8 cellular contexts compared by ENCODE assay signal in the genomic region with DNA sequence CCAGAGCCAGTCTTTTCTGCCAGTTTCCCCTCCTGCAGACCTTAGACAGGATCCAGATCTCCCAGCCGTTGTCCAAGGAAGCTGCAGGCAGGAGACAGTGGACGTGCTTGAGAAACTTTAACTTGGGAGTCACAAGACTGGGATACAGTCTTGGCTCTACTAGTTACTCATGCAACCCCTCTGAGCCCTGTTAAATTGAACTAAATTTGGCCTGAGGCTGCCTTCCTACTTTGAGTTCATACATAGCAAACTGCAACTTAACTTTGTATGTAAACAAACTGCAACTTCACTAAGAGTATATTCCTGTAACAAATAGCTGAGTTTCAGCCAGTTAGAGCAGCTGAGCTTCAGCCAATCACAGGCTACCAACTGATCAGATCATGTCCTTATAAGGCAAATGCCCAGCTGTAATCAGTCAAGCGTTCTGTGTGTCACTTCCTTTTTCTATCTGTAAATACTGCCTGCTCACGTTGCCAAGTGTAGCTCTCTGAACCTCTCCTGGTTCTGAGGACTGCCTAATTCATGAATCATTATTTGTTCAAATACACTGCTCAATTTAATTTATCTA.
DNase-seq lines count a peak whose midpoint lies in the region; ATAC-seq, FAIRE-seq and TF ChIP-seq lines count a peak whose summit lies in the region.

No MANE protein-coding gene starts in this region.

- no peak overlapping the region for H2AFZ ChIP-seq in Loucy (ENCODE audit: low read length)
- H2AFZ ChIP-seq in GM12878 (ENCODE audit: control insufficient read depth, low read depth, low read length), result peak overlapping the region; percentile 13; the same call in 1 of the 2 replicates

- DNase-seq in GM12878 (ENCODE audit: low read depth, low spot score), result peak; percentile 32
- DNase-seq in lung microvascular endothelial cell (ENCODE audit: low read depth in 2 of 2), result peak; percentile 59 to 95
- DNase-seq in NCI-H1436 (lab: John Stamatoyannopoulos, UW), result no peak
- DNase-seq in activated naive CD8-positive, alpha-beta T cell treated with anti-CD3 and anti-CD28 coated beads for 36 hours, result no peak

- H3K27me3 Mint-ChIP-seq in activated naive CD8-positive, alpha-beta T cell treated with anti-CD3 and anti-CD28 coated beads for 36 hours, result no peaks in the 10 kb centered on the region

- RAD21 ChIA-PET in GM12878 (lab: Charles Lee; ENCODE audit: unreplicated experiment), result interaction anchor here (0.7 kb wide), 1 partner anchor 458 kb away, joined by 3 read pairs; no protein-coding TSS in a partner anchor

- peaks cover 10% of the 10 kb centered on the region for H3K36me3 Mint-ChIP-seq in activated naive CD8-positive, alpha-beta T cell treated with anti-CD3 and anti-CD28 coated beads for 36 hours

- no TSS peak for BruUV-seq in GM12878 (replicated peaks; lab: Mats Ljungman, UMichigan)

- TF ChIP-seq POLR2A in GM12878 (IDR thresholded peaks at IDR 0.05; ENCODE audit: low read depth, low read length), result no peak

- no peak overlapping the region for H3K27ac Mint-ChIP-seq in activated naive CD8-positive, alpha-beta T cell treated with anti-CD3 and anti-CD28 coated beads for 36 hours

- H3K9me3 Mint-ChIP-seq in activated naive CD8-positive, alpha-beta T cell treated with anti-CD3 and anti-CD28 coated beads for 36 hours, result peaks cover 22% of the 10 kb centered on the region

- H3K36me3 ChIP-seq in Loucy (ENCODE audit: insufficient read depth, low read length), result no peaks in the 10 kb centered on the region
- no peaks in the 10 kb centered on the region for H3K36me3 ChIP-seq in GM12878 (ENCODE audit: control insufficient read depth in 2 of 2, insufficient read depth in 2 of 2, low read length in 1 of 2)

- peak; percentile 50 for ATAC-seq in GM18502 (IDR thresholded peaks at IDR 0.05; ENCODE audit: poor library complexity, unreplicated experiment)
- peak; percentile 95 for ATAC-seq in GM12878
- ATAC-seq in HG02623 (IDR thresholded peaks at IDR 0.05; ENCODE audit: unreplicated experiment), result no peak
- ATAC-seq in HG02571 (IDR thresholded peaks at IDR 0.05; ENCODE audit: unreplicated experiment), result no peak

- SMC1A ChIA-PET in GM12878 (lab: Charles Lee; ENCODE audit: uncharacterized antibody, unreplicated experiment), result interaction anchor here (0.7 to 1.4 kb wide), 6 partner anchors 45 to 502 kb away, joined by 3 to 4 read pairs (median 4); no protein-coding TSS in a partner anchor

- no peak overlapping the region for H3K9ac ChIP-seq in Loucy (ENCODE audit: low read depth, low read length, poor library complexity, severe bottlenecking)
- no peak overlapping the region for H3K9ac ChIP-seq in GM12878 (ENCODE audit: control insufficient read depth, insufficient read depth, low read length)

- no peaks in the 10 kb centered on the region for H3K79me2 ChIP-seq in Loucy (ENCODE audit: insufficient read depth, low read length)
- no peaks in the 10 kb centered on the region for H3K79me2 ChIP-seq in GM12878 (ENCODE audit: control insufficient read depth, insufficient read depth, low read length)

- FAIRE-seq in GM12878 (lab: Jason Lieb, UNC), result no peak

- H3K4me1 ChIP-seq in Loucy (ENCODE audit: insufficient read depth, low read length, poor library complexity, severe bottlenecking), result no peaks in the 10 kb centered on the region
- H3K4me1 ChIP-seq in GM12878 (ENCODE audit: control insufficient read depth, insufficient read depth, low read length), result no peaks in the 10 kb centered on the region

- no peaks in the 10 kb centered on the region for H3K4me1 Mint-ChIP-seq in activated naive CD8-positive, alpha-beta T cell treated with anti-CD3 and anti-CD28 coated beads for 36 hours

- H4K20me1 ChIP-seq in Loucy (ENCODE audit: insufficient read depth, low read length, poor library complexity, severe bottlenecking), result no peaks in the 10 kb centered on the region
- no peaks in the 10 kb centered on the region for H4K20me1 ChIP-seq in GM12878 (ENCODE audit: control insufficient read depth, insufficient read depth)

- intact Hi-C loops in GM12878 (cut with micrococcal nuclease; ENCODE audit: unreplicated experiment), result no loop called here

- H3K9me3 ChIP-seq in Loucy (ENCODE audit: insufficient read depth, low read depth, low read length), result peaks cover 13% of the 10 kb centered on the region
- H3K9me3 ChIP-seq in GM12878 (replicated peaks; ENCODE audit: control insufficient read depth, insufficient read depth, low read length), result peaks cover 14% of the 10 kb centered on the region

- TF ChIP-seq CTCF in Loucy (conservative IDR thresholded peaks at IDR 0.05; ENCODE audit: low read length) (no peak), GM12878 (IDR thresholded peaks at IDR 0.05 in 2 of 3, conservative IDR thresholded peaks at IDR 0.05 in 1 of 3; ENCODE audit: control insufficient read depth in 2 of 3, extremely low read depth in 1 of 3, insufficient read depth in 1 of 3, low read depth in 3 of 3, low read length in 3 of 3) (no peak)

- no peaks in the 10 kb centered on the region for H3K27me3 ChIP-seq in Loucy (ENCODE audit: insufficient read depth, low read length, poor library complexity, severe bottlenecking)
- H3K27me3 ChIP-seq in GM12878 (replicated peaks in 1 of 2; ENCODE audit: control insufficient read depth in 2 of 2, insufficient read depth in 2 of 2, low read length in 1 of 2), result no peaks in the 10 kb centered on the region

- peak overlapping the region; percentile 52 for H3K27ac ChIP-seq in GM12878 (ENCODE audit: control insufficient read depth, insufficient read depth)

- H3K4me3 Mint-ChIP-seq in activated naive CD8-positive, alpha-beta T cell treated with anti-CD3 and anti-CD28 coated beads for 36 hours, result no peak overlapping the region

- peak overlapping the region; percentile 16 for H3K4me3 ChIP-seq in Loucy (ENCODE audit: low read length, poor library complexity, severe bottlenecking)
- H3K4me3 ChIP-seq in GM12878, result no peak overlapping the region

- TF ChIP-seq EP300 in GM12878 (IDR thresholded peaks at IDR 0.05; ENCODE audit: borderline replicate concordance in 1 of 2, control insufficient read depth in 1 of 2, low read depth in 2 of 2, low read length in 2 of 2), result no peak

- no peaks in the 10 kb centered on the region for H3K9me2 ChIP-seq in Loucy (replicated peaks; ENCODE audit: low read depth, low read length)

- WGBS in GM12878 (ENCODE audit: insufficient coverage, insufficient replicate concordance, low lambda C conversion rate, missing lambda C conversion rate), result 59% methylated on average over 4 of the region's 4 CpGs

- H3K4me2 ChIP-seq in Loucy (ENCODE audit: low read depth, low read length, poor library complexity, severe bottlenecking) (peak overlapping the region; percentile 11), GM12878 (ENCODE audit: control insufficient read depth, insufficient read depth) (no peak overlapping the region)

- no peaks in the 10 kb centered on the region for H3F3A ChIP-seq in Loucy (ENCODE audit: low read depth)

- in situ Hi-C loops in GM12878 (cut with MboI), result no loop called here

- CTCF ChIA-PET in GM12878 (lab: Yijun Ruan, JAX), result interaction anchor here (1.3 to 2.4 kb wide), 2 partner anchors 45 to 220 kb away, joined by 3 to 10 read pairs; partner anchors contain the start of gene LCLAT1

- no peak for TF ChIP-seq RAD21 in GM12878 (IDR thresholded peaks at IDR 0.05; ENCODE audit: insufficient read depth, low read depth, low read length)

- POLR2A ChIA-PET in GM12878 (lab: Charles Lee), result interaction anchor here (0.9 kb wide), 1 partner anchor 9 kb away, joined by 3 read pairs; no protein-coding TSS in a partner anchor

TF ChIP-seq in GM12878, 131 proteins besides CTCF, POLR2A, EP300 and RAD21:
- TF ChIP-seq SRF (IDR thresholded peaks at IDR 0.05; ENCODE audit: low read depth in 2 of 2, low read length in 2 of 2) (peak; percentile 87 to 97), ASH2L (IDR thresholded peaks at IDR 0.05; ENCODE audit: borderline replicate concordance, low read depth) (no peak), NR2F1 (conservative IDR thresholded peaks at IDR 0.05) (no peak), PAX5 (IDR thresholded peaks at IDR 0.05; ENCODE audit: borderline replicate concordance, low read depth, low read length) (peak; percentile 66; the same call in 1 of the 2 replicates), LARP7 (IDR thresholded peaks at IDR 0.05) (no peak), TCF12 (IDR thresholded peaks at IDR 0.05; ENCODE audit: low read depth, low read length) (0 out of 2 replicates have a peak, but pooled peaks have one; percentile 46), MEF2B (IDR thresholded peaks at IDR 0.05; ENCODE audit: partially characterized antibody, poor library complexity, severe bottlenecking) (no peak), CBX5 (IDR thresholded peaks at IDR 0.05; ENCODE audit: low read depth) (peak; percentile 80; the same call in 1 of the 2 replicates), SPI1 (IDR thresholded peaks at IDR 0.05; ENCODE audit: borderline replicate concordance, insufficient read depth, low read depth, low read length) (peak; percentile 83), YBX1 (IDR thresholded peaks at IDR 0.05) (no peak)
- TF ChIP-seq, protein P1, sequence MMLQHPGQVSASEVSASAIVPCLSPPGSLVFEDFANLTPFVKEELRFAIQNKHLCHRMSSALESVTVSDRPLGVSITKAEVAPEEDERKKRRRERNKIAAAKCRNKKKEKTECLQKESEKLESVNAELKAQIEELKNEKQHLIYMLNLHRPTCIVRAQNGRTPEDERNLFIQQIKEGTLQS (IDR thresholded peaks at IDR 0.05; ENCODE audit: borderline replicate concordance, extremely low read depth, low read depth, low read length), result no peak

Comparison
In these comparisons a context has a peak if more than half of its experiments do, and no peak if none do; other contexts are left out.
1. ATAC-seq: peak in GM18502 (single experiment) and GM12878 (single experiment); none in HG02623 (single experiment) and HG02571 (single experiment).
2. DNase-seq: peak in GM12878 (single experiment) and lung microvascular endothelial cell (2 of 2); none in NCI-H1436 (single experiment) and activated naive CD8-positive, alpha-beta T cell treated with anti-CD3 and anti-CD28 coated beads for 36 hours (single experiment).